Comparison of ENCODE assay signal across 9 cellular contexts in the genomic region with DNA sequence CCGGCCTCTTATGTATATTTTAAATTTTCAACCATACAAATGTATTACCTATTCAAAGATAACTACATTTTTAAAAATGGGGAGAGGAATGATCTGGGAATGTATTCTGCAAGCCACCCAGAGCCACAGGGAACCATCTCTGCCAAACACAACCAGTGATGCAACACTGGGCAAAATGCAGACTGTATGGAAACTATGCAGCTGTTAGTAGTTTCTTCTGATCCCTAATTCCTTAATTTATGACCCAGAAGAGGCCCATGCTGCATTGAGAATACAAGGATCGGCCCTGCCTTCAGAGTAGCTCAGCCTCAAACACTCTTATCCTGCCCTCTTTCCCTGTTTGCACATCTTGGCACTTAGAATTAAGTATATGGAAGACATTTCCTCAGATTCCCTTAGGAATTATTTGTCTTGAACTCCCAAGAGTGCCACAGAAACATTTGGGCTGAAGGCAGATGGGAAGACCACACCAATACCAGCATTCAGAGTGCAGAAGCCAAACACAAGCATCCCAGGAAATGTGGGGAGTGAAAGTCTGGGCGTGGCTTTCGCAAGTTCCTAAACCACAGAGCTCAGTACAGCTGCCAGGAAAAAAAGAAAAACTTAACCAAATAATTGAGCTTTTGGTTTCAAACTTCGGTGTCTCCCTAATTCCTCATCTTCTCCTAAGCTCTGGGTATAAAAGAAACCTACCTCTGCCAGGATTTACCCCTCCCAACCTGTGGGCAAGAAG. TPM values are rescaled to one million over a fixed set of nuclear protein-coding genes. Genes with fewer than 3 reads are reported as not detected.
DNase-seq lines count a peak whose midpoint lies in the region; ATAC-seq and TF ChIP-seq lines count a peak whose summit lies in the region.
"Had no signal": no experiment of that assay in that cellular context is flagged by ENCODE, and none has a peak within 500 bp of the region (broad histone marks: within the 10 kb centered on the region; RNA-seq: fewer than 3 reads in every experiment).

No MANE protein-coding gene starts in this region.

- H3K27me3 ChIP-seq in CD8-positive, alpha-beta memory T cell (ENCODE audit: insufficient read depth, low read length, poor library complexity, severe bottlenecking): no peaks in the 10 kb centered on the region
- H3K27me3 ChIP-seq in SJCRH30 (no peaks in the 10 kb centered on the region), esophagus muscularis mucosa (no peaks in the 10 kb centered on the region), psoas muscle (ENCODE audit: insufficient read depth in 3 of 3, low read length in 2 of 3) (no peaks in the 10 kb centered on the region)

- POLR2A ChIA-PET in CD8-positive, alpha-beta memory T cell (lab: Charles Lee): interaction anchor here (1.2 kb wide), 1 partner anchor 19 kb away, joined by 3 read pairs; a partner anchor contains a TSS

- H3K4me3 ChIP-seq in CD8-positive, alpha-beta memory T cell (ENCODE audit: low read length): no peak overlapping the region
- H3K4me3 ChIP-seq in SJCRH30 (peak overlapping the region; percentile 32), esophagus muscularis mucosa (peak overlapping the region; percentile 12 to 28 (median 22)), psoas muscle (no peak overlapping the region)

- DNase-seq in CD8-positive, alpha-beta memory T cell: no peak
- DNase-seq in SJCRH30: peak; percentile 44 to 68
- DNase-seq in esophagus muscularis mucosa (ENCODE audit: extremely low spot score): no peak
- DNase-seq in psoas muscle: no peak
- no peak for DNase-seq in nucleus accumbens (lab: John Stamatoyannopoulos, UW)
- DNase-seq: RPMI8226 had no signal

- peaks cover 19 to 33% (median 31%) of the 10 kb centered on the region in 3 donors for H3K4me1 Mint-ChIP-seq in CD8-positive, alpha-beta memory T cell

- TF ChIP-seq EP300 in esophagus muscularis mucosa (IDR thresholded peaks at IDR 0.05): no peak

- no peaks in the 10 kb centered on the region for H3K9me3 Mint-ChIP-seq in CD8-positive, alpha-beta memory T cell

- intact Hi-C loops in esophagus muscularis mucosa (cut with DNase I): loop anchor here (10.0 kb wide), 1 partner anchor 185 kb away; no protein-coding TSS in a partner anchor
- intact Hi-C loops in psoas muscle (cut with DNase I): loop anchor here in 1 of 2 donors (10.0 kb wide), 1 partner anchor 255 kb away; a partner anchor contains a TSS

- H3K36me3 ChIP-seq in CD8-positive, alpha-beta memory T cell (ENCODE audit: insufficient read depth, low read length): peaks cover 17% of the 10 kb centered on the region
- H3K36me3 ChIP-seq in SJCRH30: peaks cover 16% of the 10 kb centered on the region
- H3K36me3 ChIP-seq in esophagus muscularis mucosa: peaks cover 35 to 58% (median 49%) of the 10 kb centered on the region in 4 donors
- H3K36me3 ChIP-seq in psoas muscle (ENCODE audit: insufficient read depth in 1 of 2, low read depth in 1 of 2): peaks cover 2 to 55% of the 10 kb centered on the region in 2 donors

- peaks cover 22% of the 10 kb centered on the region for H3K4me1 ChIP-seq in CD8-positive, alpha-beta memory T cell (ENCODE audit: insufficient read depth, low read length)
- H3K4me1 ChIP-seq in SJCRH30 (peaks cover 7% of the 10 kb centered on the region), esophagus muscularis mucosa (peaks cover 19 to 44% (median 29%) of the 10 kb centered on the region in 4 donors), psoas muscle (peaks cover 2% of the 10 kb centered on the region)

- WGBS in esophagus muscularis mucosa: 74% methylated on average over 5 of the region's 5 CpGs
- 55 to 60% (median 56%) methylated on average over 5 of the region's 5 CpGs for WGBS in psoas muscle, 3 donors

- H3K27ac Mint-ChIP-seq in CD8-positive, alpha-beta memory T cell: peak overlapping the region in 6 of 8 donors; percentile 27 to 96 (median 79)

- no peak for ATAC-seq in psoas muscle
- no peak for ATAC-seq in GM21737 (IDR thresholded peaks at IDR 0.05; ENCODE audit: unreplicated experiment)
- ATAC-seq in GM18870 (IDR thresholded peaks at IDR 0.05; ENCODE audit: unreplicated experiment): no peak
- ATAC-seq in HG02623 (IDR thresholded peaks at IDR 0.05; ENCODE audit: unreplicated experiment): no peak

- no peaks in the 10 kb centered on the region for H3K27me3 Mint-ChIP-seq in CD8-positive, alpha-beta memory T cell

- CTCF ChIA-PET in CD8-positive, alpha-beta memory T cell (lab: Charles Lee): interaction anchor here (1.0 kb wide), 1 partner anchor 41 kb away, joined by 3 read pairs; a partner anchor contains a TSS

- H3K36me3 Mint-ChIP-seq in CD8-positive, alpha-beta memory T cell: peaks cover 0 to 49% (median 13%) of the 10 kb centered on the region in 3 donors

- no peaks in the 10 kb centered on the region for H3K9me3 ChIP-seq in CD8-positive, alpha-beta memory T cell (ENCODE audit: low read length)
- H3K9me3 ChIP-seq in SJCRH30 (replicated peaks) (no peaks in the 10 kb centered on the region), esophagus muscularis mucosa (no peaks in the 10 kb centered on the region), psoas muscle (no peaks in the 10 kb centered on the region)

- no peak overlapping the region for H3K27ac ChIP-seq in CD8-positive, alpha-beta memory T cell (ENCODE audit: low read depth, low read length)
- H3K27ac ChIP-seq in SJCRH30: peak overlapping the region; percentile 47
- H3K27ac ChIP-seq in esophagus muscularis mucosa (replicated peaks in 1 of 4): peak overlapping the region; percentile 57 to 74 (median 60)
- peak overlapping the region; percentile 37 for H3K27ac ChIP-seq in psoas muscle

- no peak for TF ChIP-seq POLR2A in esophagus muscularis mucosa (IDR thresholded peaks at IDR 0.05; ENCODE audit: low read depth)

- no peak for TF ChIP-seq CTCF in esophagus muscularis mucosa (IDR thresholded peaks at IDR 0.05)
- TF ChIP-seq CTCF in psoas muscle (IDR thresholded peaks at IDR 0.05): no peak

- peak overlapping the region in 6 of 7 donors; percentile 33 to 43 (median 40) for H3K4me3 Mint-ChIP-seq in CD8-positive, alpha-beta memory T cell

RNA-seq across cellular contexts. Expression of a gene that starts 5.3 kb away (rescaled TPM):
- total RNA-seq in CD8-positive, alpha-beta memory T cell: 10 to 100 TPM; 24.6 to 26.9 TPM
- 37.4 TPM for polyA plus RNA-seq in CD8-positive, alpha-beta memory T cell
- 23.5 and 26.5 TPM in 2 replicates for total RNA-seq in SJCRH30 (2014; rRNA removed; shearing (Covaris generic))
- total RNA-seq in esophagus muscularis mucosa (10 to 100 TPM; 16.6 to 23.4 (median 18.8) TPM), psoas muscle (10 to 100 TPM; 17.1 to 21.9 (median 19.0) TPM)
- 10 to 100 TPM; 29.5 to 40.9 (median 31.5) TPM for polyA plus RNA-seq in psoas muscle

RNA-seq across cellular contexts. Expression of a gene that starts 19.8 kb away (rescaled TPM):
- 100 to 1,000 TPM; 123 to 134 TPM for total RNA-seq in CD8-positive, alpha-beta memory T cell
- polyA plus RNA-seq in CD8-positive, alpha-beta memory T cell: 247 TPM
- 58.5 and 60.9 TPM in 2 replicates for total RNA-seq in SJCRH30 (2014; rRNA removed; shearing (Covaris generic))
- total RNA-seq in esophagus muscularis mucosa: 10 to 100 TPM; 49.0 to 83.5 (median 62.1) TPM
- total RNA-seq in psoas muscle: 10 to 100 TPM; 41.6 to 51.0 (median 43.8) TPM
- 10 to 100 TPM; 45.0 to 95.9 (median 87.3) TPM for polyA plus RNA-seq in psoas muscle

RNA-seq across cellular contexts. Expression of a gene that starts 27.5 kb away (rescaled TPM):
- total RNA-seq in CD8-positive, alpha-beta memory T cell: 1 to 10 TPM; 3.1 to 3.5 TPM
- polyA plus RNA-seq in CD8-positive, alpha-beta memory T cell: 1.1 TPM
- 7.4 and 8.3 TPM in 2 replicates for total RNA-seq in SJCRH30 (2014; rRNA removed; shearing (Covaris generic))
- 10 to 100 TPM; 27.8 to 47.6 (median 40.1) TPM for total RNA-seq in esophagus muscularis mucosa
- 1 to 10 TPM; 3.5 to 8.0 (median 3.9) TPM for total RNA-seq in psoas muscle
- 1 to 10 TPM; 3.7 to 4.4 (median 3.8) TPM for polyA plus RNA-seq in psoas muscle

RNA-seq across cellular contexts. Expression of a gene that starts 41.1 kb away (rescaled TPM):
- 10 to 100 TPM; 22.0 to 22.3 TPM for total RNA-seq in CD8-positive, alpha-beta memory T cell
- 34.1 TPM for polyA plus RNA-seq in CD8-positive, alpha-beta memory T cell
- 22.0 and 22.5 TPM in 2 replicates for total RNA-seq in SJCRH30 (2014; rRNA removed; shearing (Covaris generic))
- total RNA-seq in esophagus muscularis mucosa (10 to 100 TPM; 20.3 to 31.6 (median 27.5) TPM), psoas muscle (1 to 10 TPM; 5.5 to 6.9 (median 5.7) TPM)
- 1 to 10 TPM; 2.3 to 5.0 (median 4.2) TPM for polyA plus RNA-seq in psoas muscle

Comparison
In these comparisons a context has a peak if more than half of its experiments do, and no peak if none do; other contexts are left out.
1. DNase-seq: peak in SJCRH30 (2 of 2); none in CD8-positive, alpha-beta memory T cell (0 of 5), esophagus muscularis mucosa (single experiment), psoas muscle (0 of 2) and nucleus accumbens (0 of 56).
2. H3K4me3 ChIP-seq: peak in SJCRH30 (single experiment) and esophagus muscularis mucosa (4 of 4); none in CD8-positive, alpha-beta memory T cell (single experiment) and psoas muscle (single experiment).